Comparison of ENCODE assay signal across 16 cellular contexts in the genomic region with DNA sequence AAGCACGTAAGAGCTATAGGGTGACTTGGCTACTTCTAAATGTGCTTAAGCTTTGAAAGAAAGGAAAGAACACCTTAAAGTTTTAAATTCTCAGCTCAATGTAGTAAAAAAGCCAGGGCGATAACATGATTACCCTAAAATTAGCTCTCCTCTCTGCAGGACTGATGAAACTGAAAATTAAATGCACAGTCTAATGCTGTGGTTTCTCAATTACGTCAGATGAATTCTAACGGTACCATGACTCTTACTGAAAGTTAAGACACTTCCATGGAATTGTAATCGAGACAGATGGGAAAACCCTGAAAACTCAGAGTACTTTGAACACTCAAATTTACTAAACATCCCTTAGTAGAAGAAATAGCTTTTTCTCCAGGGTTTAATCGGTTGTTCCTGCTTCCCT. TPM values are rescaled to one million over a fixed set of nuclear protein-coding genes. Genes with fewer than 3 reads are reported as not detected.
"Had no signal": no experiment of that assay in that cellular context is flagged by ENCODE, and none has a peak within 500 bp of the region (broad histone marks: within the 10 kb centered on the region; RNA-seq: fewer than 3 reads in every experiment).

No MANE protein-coding gene starts in this region.

- H3K27me3 ChIP-seq: esophagus squamous epithelium, thyroid gland had no signal

- ATAC-seq: activated CD8-positive, alpha-beta T cell treated with anti-CD3 and anti-CD28 coated beads, Interleukin-2, amount 10 ng/mL, durations not matched to agents 7 days and 5 days; activated T-cell treated with anti-CD3 and anti-CD28 coated beads, Interleukin-2, amount 50 U/mL, for 72 hours; stimulated activated effector memory CD8-positive, alpha-beta T cell treated with anti-CD3 and anti-CD28 coated beads, Interleukin-12 subunit alpha, Interleukin-12 subunit beta, amount 100 ng/mL, for 72 hours had no signal

- H3K9me3 ChIP-seq: esophagus squamous epithelium, thyroid gland had no signal

- H3K27ac ChIP-seq: esophagus squamous epithelium, thyroid gland had no signal

- H3K36me3 ChIP-seq: esophagus squamous epithelium, thyroid gland had no signal

- DNase-seq: activated B cell treated with CpG ODN at 0.5 μM for 24 hours; activated CD4-positive, alpha-beta T cell treated with anti-CD3 and anti-CD28 coated beads for 48 hours; activated CD8-positive, alpha-beta memory T cell treated with anti-CD3 and anti-CD28 coated beads, Interleukin-2, amount 50 U/mL, for 4 hours; activated CD8-positive, alpha-beta T cell treated with anti-CD3 and anti-CD28 coated beads, Interleukin-2, amount 10 ng/mL, durations not matched to agents 7 days and 5 days; activated naive CD4-positive, alpha-beta T cell; activated naive CD8-positive, alpha-beta T cell treated with anti-CD3 and anti-CD28 coated beads, Interleukin-2, amount 10 ng/mL, durations not matched to agents 7 days and 5 days; activated T-cell treated with anti-CD3 and anti-CD28 coated beads, Interleukin-2, amount 50 U/mL, for 72 hours; aorta; cortex of kidney; effector CD4-positive, alpha-beta T cell; esophagus squamous epithelium; head of caudate nucleus; immature natural killer cell; T-helper 2 cell; thyroid gland had no signal

- H3K4me3 ChIP-seq: esophagus squamous epithelium, thyroid gland had no signal

- H3K4me1 ChIP-seq: esophagus squamous epithelium, thyroid gland had no signal

RNA-seq across cellular contexts. Expression of a gene that starts 25.9 kb away (rescaled TPM):
- total RNA-seq: activated CD8-positive, alpha-beta T cell treated with anti-CD3 and anti-CD28 coated beads, Interleukin-2, amount 10 ng/mL, durations not matched to agents 7 days and 5 days; activated naive CD8-positive, alpha-beta T cell treated with anti-CD3 and anti-CD28 coated beads, Interleukin-2, amount 10 ng/mL, durations not matched to agents 7 days and 5 days; activated T-cell treated with anti-CD3 and anti-CD28 coated beads, Interleukin-2, amount 50 U/mL, for 72 hours had no signal
- polyA plus RNA-seq: immature natural killer cell had no signal
